ENCODE assay signal across 2 cellular contexts in the genomic region with DNA sequence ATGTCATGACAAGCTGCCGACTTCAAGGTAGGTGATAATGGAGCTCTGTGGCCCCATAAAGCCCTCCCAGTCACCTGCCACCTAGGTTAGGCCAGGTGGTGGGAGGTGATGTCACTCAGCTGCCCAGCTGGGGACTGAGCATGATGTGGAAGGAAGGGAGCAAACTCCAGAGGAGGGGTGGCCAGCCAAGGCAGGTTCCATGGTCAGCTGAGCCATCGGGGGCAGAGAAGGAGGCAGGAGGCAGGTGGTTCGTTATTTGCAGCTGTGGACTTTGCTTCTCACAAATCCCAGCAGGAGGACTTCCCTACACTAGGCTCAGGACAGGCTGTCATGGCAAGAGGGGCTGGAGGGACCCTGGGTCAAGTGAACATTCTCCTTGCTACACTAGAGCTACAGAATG.
TF ChIP-seq lines count a peak whose summit lies in the region.

No MANE protein-coding gene starts in this region.

TF ChIP-seq in HEK293, 187 proteins besides CTCF, POLR2A, EP300 and RAD21:
- no peak for TF ChIP-seq ZNF747 (tag by site-specific recombination; IDR thresholded peaks at IDR 0.05)
- TF ChIP-seq, protein P1, sequence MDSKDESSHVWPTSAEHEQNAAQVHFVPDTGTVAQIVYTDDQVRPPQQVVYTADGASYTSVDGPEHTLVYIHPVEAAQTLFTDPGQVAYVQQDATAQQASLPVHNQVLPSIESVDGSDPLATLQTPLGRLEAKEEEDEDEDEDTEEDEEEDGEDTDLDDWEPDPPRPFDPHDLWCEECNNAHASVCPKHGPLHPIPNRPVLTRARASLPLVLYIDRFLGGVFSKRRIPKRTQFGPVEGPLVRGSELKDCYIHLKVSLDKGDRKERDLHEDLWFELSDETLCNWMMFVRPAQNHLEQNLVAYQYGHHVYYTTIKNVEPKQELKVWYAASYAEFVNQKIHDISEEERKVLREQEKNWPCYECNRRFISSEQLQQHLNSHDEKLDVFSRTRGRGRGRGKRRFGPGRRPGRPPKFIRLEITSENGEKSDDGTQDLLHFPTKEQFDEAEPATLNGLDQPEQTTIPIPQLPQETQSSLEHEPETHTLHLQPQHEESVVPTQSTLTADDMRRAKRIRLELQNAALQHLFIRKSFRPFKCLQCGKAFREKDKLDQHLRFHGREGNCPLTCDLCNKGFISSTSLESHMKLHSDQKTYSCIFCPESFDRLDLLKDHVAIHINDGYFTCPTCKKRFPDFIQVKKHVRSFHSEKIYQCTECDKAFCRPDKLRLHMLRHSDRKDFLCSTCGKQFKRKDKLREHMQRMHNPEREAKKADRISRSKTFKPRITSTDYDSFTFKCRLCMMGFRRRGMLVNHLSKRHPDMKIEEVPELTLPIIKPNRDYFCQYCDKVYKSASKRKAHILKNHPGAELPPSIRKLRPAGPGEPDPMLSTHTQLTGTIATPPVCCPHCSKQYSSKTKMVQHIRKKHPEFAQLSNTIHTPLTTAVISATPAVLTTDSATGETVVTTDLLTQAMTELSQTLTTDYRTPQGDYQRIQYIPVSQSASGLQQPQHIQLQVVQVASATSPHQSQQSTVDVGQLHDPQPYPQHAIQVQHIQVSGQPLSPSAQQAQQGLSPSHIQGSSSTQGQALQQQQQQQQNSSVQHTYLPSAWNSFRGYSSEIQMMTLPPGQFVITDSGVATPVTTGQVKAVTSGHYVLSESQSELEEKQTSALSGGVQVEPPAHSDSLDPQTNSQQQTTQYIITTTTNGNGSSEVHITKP (tag by site-specific recombination; IDR thresholded peaks at IDR 0.05), result peak; percentile 83

TF ChIP-seq in K562, 482 proteins besides CTCF, POLR2A, EP300 and RAD21:
- TF ChIP-seq, protein P1 (IDR thresholded peaks at IDR 0.05; ENCODE audit: partially characterized antibody), result peak; percentile 44
- TF ChIP-seq, protein P2, sequence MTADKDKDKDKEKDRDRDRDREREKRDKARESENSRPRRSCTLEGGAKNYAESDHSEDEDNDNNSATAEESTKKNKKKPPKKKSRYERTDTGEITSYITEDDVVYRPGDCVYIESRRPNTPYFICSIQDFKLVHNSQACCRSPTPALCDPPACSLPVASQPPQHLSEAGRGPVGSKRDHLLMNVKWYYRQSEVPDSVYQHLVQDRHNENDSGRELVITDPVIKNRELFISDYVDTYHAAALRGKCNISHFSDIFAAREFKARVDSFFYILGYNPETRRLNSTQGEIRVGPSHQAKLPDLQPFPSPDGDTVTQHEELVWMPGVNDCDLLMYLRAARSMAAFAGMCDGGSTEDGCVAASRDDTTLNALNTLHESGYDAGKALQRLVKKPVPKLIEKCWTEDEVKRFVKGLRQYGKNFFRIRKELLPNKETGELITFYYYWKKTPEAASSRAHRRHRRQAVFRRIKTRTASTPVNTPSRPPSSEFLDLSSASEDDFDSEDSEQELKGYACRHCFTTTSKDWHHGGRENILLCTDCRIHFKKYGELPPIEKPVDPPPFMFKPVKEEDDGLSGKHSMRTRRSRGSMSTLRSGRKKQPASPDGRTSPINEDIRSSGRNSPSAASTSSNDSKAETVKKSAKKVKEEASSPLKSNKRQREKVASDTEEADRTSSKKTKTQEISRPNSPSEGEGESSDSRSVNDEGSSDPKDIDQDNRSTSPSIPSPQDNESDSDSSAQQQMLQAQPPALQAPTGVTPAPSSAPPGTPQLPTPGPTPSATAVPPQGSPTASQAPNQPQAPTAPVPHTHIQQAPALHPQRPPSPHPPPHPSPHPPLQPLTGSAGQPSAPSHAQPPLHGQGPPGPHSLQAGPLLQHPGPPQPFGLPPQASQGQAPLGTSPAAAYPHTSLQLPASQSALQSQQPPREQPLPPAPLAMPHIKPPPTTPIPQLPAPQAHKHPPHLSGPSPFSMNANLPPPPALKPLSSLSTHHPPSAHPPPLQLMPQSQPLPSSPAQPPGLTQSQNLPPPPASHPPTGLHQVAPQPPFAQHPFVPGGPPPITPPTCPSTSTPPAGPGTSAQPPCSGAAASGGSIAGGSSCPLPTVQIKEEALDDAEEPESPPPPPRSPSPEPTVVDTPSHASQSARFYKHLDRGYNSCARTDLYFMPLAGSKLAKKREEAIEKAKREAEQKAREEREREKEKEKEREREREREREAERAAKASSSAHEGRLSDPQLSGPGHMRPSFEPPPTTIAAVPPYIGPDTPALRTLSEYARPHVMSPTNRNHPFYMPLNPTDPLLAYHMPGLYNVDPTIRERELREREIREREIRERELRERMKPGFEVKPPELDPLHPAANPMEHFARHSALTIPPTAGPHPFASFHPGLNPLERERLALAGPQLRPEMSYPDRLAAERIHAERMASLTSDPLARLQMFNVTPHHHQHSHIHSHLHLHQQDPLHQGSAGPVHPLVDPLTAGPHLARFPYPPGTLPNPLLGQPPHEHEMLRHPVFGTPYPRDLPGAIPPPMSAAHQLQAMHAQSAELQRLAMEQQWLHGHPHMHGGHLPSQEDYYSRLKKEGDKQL (CRISPR knock-in tag; IDR thresholded peaks at IDR 0.05; ENCODE audit: borderline replicate concordance), result no peak
- TF ChIP-seq, protein P3, sequence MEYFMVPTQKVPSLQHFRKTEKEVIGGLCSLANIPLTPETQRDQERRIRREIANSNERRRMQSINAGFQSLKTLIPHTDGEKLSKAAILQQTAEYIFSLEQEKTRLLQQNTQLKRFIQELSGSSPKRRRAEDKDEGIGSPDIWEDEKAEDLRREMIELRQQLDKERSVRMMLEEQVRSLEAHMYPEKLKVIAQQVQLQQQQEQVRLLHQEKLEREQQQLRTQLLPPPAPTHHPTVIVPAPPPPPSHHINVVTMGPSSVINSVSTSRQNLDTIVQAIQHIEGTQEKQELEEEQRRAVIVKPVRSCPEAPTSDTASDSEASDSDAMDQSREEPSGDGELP (CRISPR knock-in tag; IDR thresholded peaks at IDR 0.05; ENCODE audit: borderline replicate concordance), result 0 out of 2 replicates have a peak, but pooled peaks have one; percentile 25
